1 cellular context compared by ENCODE assay signal in genomic region chr12:47819902-47820630, GRCh38.
TF ChIP-seq lines count a peak whose summit lies in the region.

Gene HDAC7 (minus strand): TSS chr12:47819903. CDS start chr12:47819785, 118 bp downstream.

TF ChIP-seq in HepG2, 621 proteins besides CTCF, POLR2A, EP300 and RAD21 (continued from another document and continues in another):
- TF ChIP-seq ZNF274 (CRISPR knock-in tag; IDR thresholded peaks at IDR 0.05): peak; percentile 22; the same call in 1 of the 2 replicates
- TF ChIP-seq ZSCAN9 (CRISPR knock-in tag; IDR thresholded peaks at IDR 0.05; ENCODE audit: borderline replicate concordance): no peak
- no peak for TF ChIP-seq ZSCAN12 (CRISPR knock-in tag; IDR thresholded peaks at IDR 0.05)
- TF ChIP-seq ZNF766 (CRISPR knock-in tag; IDR thresholded peaks at IDR 0.05; ENCODE audit: borderline replicate concordance): no peak
- TF ChIP-seq PRPF4 (IDR thresholded peaks at IDR 0.05; ENCODE audit: low read depth, low read length, poor library complexity, severe bottlenecking): no peak
- no peak for TF ChIP-seq GTF2F1 (IDR thresholded peaks at IDR 0.05; ENCODE audit: low read length)
- TF ChIP-seq LBX2 (CRISPR knock-in tag; IDR thresholded peaks at IDR 0.05; ENCODE audit: borderline replicate concordance): no peak
- TF ChIP-seq ZNF564 (CRISPR knock-in tag; IDR thresholded peaks at IDR 0.05): no peak
- TF ChIP-seq TSC22D2 (CRISPR knock-in tag; IDR thresholded peaks at IDR 0.05; ENCODE audit: borderline replicate concordance): no peak
- no peak for TF ChIP-seq JDP2 (CRISPR knock-in tag; IDR thresholded peaks at IDR 0.05; ENCODE audit: borderline replicate concordance)
- TF ChIP-seq POLR2G (IDR thresholded peaks at IDR 0.05; ENCODE audit: low read depth, low read length): peak; percentile 33
- TF ChIP-seq PAXIP1 (CRISPR knock-in tag; conservative IDR thresholded peaks at IDR 0.05): no peak
- TF ChIP-seq ZNF10 (CRISPR knock-in tag; IDR thresholded peaks at IDR 0.05; ENCODE audit: borderline replicate concordance, low read depth): no peak
- TF ChIP-seq ESRRA (CRISPR knock-in tag; IDR thresholded peaks at IDR 0.05; ENCODE audit: low read depth): no peak
- TF ChIP-seq CHCHD3 (CRISPR knock-in tag; IDR thresholded peaks at IDR 0.05): no peak
- no peak for TF ChIP-seq ARNT (IDR thresholded peaks at IDR 0.05)
- no peak for TF ChIP-seq ZNF570 (CRISPR knock-in tag; IDR thresholded peaks at IDR 0.05; ENCODE audit: borderline replicate concordance)
- peak; percentile 9; the same call in 1 of the 2 replicates for TF ChIP-seq THAP11 (CRISPR knock-in tag; IDR thresholded peaks at IDR 0.05)
- TF ChIP-seq TFE3 (CRISPR knock-in tag; IDR thresholded peaks at IDR 0.05): no peak
- TF ChIP-seq KDM1A (CRISPR knock-in tag; IDR thresholded peaks at IDR 0.05): no peak
- TF ChIP-seq IRF1 (CRISPR knock-in tag; IDR thresholded peaks at IDR 0.05; ENCODE audit: low read depth): no peak
- no peak for TF ChIP-seq PLSCR1 (CRISPR knock-in tag; IDR thresholded peaks at IDR 0.05; ENCODE audit: borderline replicate concordance)
- TF ChIP-seq ZNF275 (CRISPR knock-in tag; IDR thresholded peaks at IDR 0.05; ENCODE audit: borderline replicate concordance): no peak
- peak; percentile 63; the same call in 1 of the 2 replicates for TF ChIP-seq ZNF574 (CRISPR knock-in tag; IDR thresholded peaks at IDR 0.05)
- TF ChIP-seq FOXP1 (IDR thresholded peaks at IDR 0.05): no peak
- no peak for TF ChIP-seq FOXP1 (CRISPR knock-in tag; IDR thresholded peaks at IDR 0.05)
- TF ChIP-seq GFI1 (CRISPR knock-in tag; IDR thresholded peaks at IDR 0.05; ENCODE audit: borderline replicate concordance): no peak
- TF ChIP-seq NFKB2 (CRISPR knock-in tag; IDR thresholded peaks at IDR 0.05; ENCODE audit: borderline replicate concordance): no peak
- TF ChIP-seq ZNF326 (CRISPR knock-in tag; IDR thresholded peaks at IDR 0.05; ENCODE audit: borderline replicate concordance): no peak
- TF ChIP-seq U2AF2 (IDR thresholded peaks at IDR 0.05; ENCODE audit: low read depth, low read length): no peak
- TF ChIP-seq SIN3A (IDR thresholded peaks at IDR 0.05; ENCODE audit: borderline replicate concordance, low read depth, low read length): no peak; the same call in 1 of the 2 replicates
- TF ChIP-seq ATM (IDR thresholded peaks at IDR 0.05; ENCODE audit: borderline replicate concordance): no peak
- TF ChIP-seq FOXK2 (IDR thresholded peaks at IDR 0.05): 0 out of 2 replicates have a peak, but pooled peaks have one; percentile 8
- TF ChIP-seq MAF1 (CRISPR knock-in tag; IDR thresholded peaks at IDR 0.05; ENCODE audit: borderline replicate concordance): no peak
- TF ChIP-seq KDM5B (CRISPR knock-in tag; IDR thresholded peaks at IDR 0.05; ENCODE audit: borderline replicate concordance): peak; percentile 14; the same call in 1 of the 2 replicates
- TF ChIP-seq NFE2 (CRISPR knock-in tag; IDR thresholded peaks at IDR 0.05): no peak
- no peak for TF ChIP-seq ZNF468 (CRISPR knock-in tag; IDR thresholded peaks at IDR 0.05)
- TF ChIP-seq NFIC (IDR thresholded peaks at IDR 0.05; ENCODE audit: low read length): no peak
- TF ChIP-seq RFX1 (IDR thresholded peaks at IDR 0.05): no peak
- no peak for TF ChIP-seq SUZ12 (IDR thresholded peaks at IDR 0.05; ENCODE audit: low read depth, low read length)
- no peak for TF ChIP-seq ZNF337 (CRISPR knock-in tag; IDR thresholded peaks at IDR 0.05; ENCODE audit: borderline replicate concordance, low read depth)
- TF ChIP-seq ZBTB33 (CRISPR knock-in tag; IDR thresholded peaks at IDR 0.05): no peak
- TF ChIP-seq ATF6 (CRISPR knock-in tag; conservative IDR thresholded peaks at IDR 0.05): no peak
- no peak for TF ChIP-seq ZFP90 (CRISPR knock-in tag; IDR thresholded peaks at IDR 0.05; ENCODE audit: borderline replicate concordance)
- TF ChIP-seq CBX1 (IDR thresholded peaks at IDR 0.05; ENCODE audit: low read depth): no peak
- 0 out of 2 replicates have a peak, but pooled peaks have one; percentile 34 for TF ChIP-seq ZC3H13 (CRISPR knock-in tag; IDR thresholded peaks at IDR 0.05)
- no peak for TF ChIP-seq ZNF788 (CRISPR knock-in tag; IDR thresholded peaks at IDR 0.05; ENCODE audit: borderline replicate concordance)
- TF ChIP-seq CBFB (CRISPR knock-in tag; IDR thresholded peaks at IDR 0.05): no peak
- no peak; the same call in 1 of the 2 replicates for TF ChIP-seq FOXC1 (CRISPR knock-in tag; IDR thresholded peaks at IDR 0.05; ENCODE audit: borderline replicate concordance)
- no peak for TF ChIP-seq HIVEP1 (CRISPR knock-in tag; IDR thresholded peaks at IDR 0.05)
- TF ChIP-seq ZNF772 (CRISPR knock-in tag; IDR thresholded peaks at IDR 0.05): no peak
- no peak for TF ChIP-seq ZNF263 (CRISPR knock-in tag; IDR thresholded peaks at IDR 0.05)
- TF ChIP-seq EEA1 (CRISPR knock-in tag; IDR thresholded peaks at IDR 0.05; ENCODE audit: borderline replicate concordance): no peak
- TF ChIP-seq ZNF563 (CRISPR knock-in tag; IDR thresholded peaks at IDR 0.05): 0 out of 2 replicates have a peak, but pooled peaks have one; percentile 61
